ENCODE assay signal across 8 cellular contexts in the genomic region with DNA sequence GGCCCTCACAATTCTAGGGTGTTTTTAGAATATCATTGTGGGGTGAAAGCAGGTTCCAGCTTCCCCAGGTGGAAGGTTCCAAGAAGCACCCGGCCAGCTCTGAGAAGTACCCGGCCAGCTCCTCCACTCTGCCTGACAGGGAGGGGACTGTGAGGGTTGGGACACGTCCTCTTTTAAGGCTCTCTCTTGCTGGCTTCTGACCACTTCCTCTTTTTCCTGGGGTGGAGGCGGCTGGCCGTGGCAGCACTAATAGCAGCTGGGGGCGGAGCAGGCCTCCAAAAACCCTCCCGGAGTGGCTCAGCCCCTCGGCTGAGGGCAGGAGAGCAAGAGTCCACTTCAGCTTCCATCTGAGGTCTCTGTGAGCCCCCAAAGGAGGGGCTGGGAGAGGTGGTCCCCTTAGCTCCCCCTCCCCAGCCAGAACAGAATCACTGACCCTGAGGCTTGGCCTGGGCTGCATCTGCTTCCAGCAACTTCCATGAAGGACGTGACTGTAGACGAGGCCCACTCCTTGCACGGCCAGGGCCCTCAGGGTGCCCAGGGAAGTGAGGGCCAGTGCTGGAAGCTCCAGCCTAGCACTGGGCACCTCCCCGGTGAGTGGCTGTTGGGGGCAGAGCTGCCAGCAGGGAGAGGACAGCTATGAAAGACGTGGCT.
A peak's percentile ranks its signal among the peaks of the same experiment; 100 is the strongest.
DNase-seq lines count a peak whose midpoint lies in the region; ATAC-seq lines count a peak whose summit lies in the region.

No MANE protein-coding gene starts in this region.

- H3K4me3 Mint-ChIP-seq in stimulated activated memory B cell treated with anti-CD40 and anti-IgM and Interleukin-4, amounts not matched to agents 10 μg/mL and 1 μg/mL and 100 μg/mL, for 72 hours = peak overlapping the region; percentile 36

- ATAC-seq in GM18873 (IDR thresholded peaks at IDR 0.05; ENCODE audit: low FRiP score, unreplicated experiment) (peak; percentile 74), HG02840 (IDR thresholded peaks at IDR 0.05; ENCODE audit: low FRiP score, unreplicated experiment) (peak; percentile 82)
- peak; percentile 98 for ATAC-seq in stimulated activated memory B cell treated with anti-CD40 and anti-IgM and Interleukin-4, amounts not matched to agents 10 μg/mL and 1 μg/mL and 100 μg/mL, for 72 hours

- DNase-seq in NOMO-1 treated with dmso at 0.1 percent for 144 hours (lab: John Stamatoyannopoulos, UW; ENCODE audit: unreplicated experiment) (peak; percentile 97), head of caudate nucleus (peak in 33 of 42 donors; percentile 19 to 66 (median 41)), HuH-7 (ENCODE audit: low spot score) (no peak), NCI-H1105 (lab: John Stamatoyannopoulos, UW) (no peak)
- DNase-seq in activated CD4-positive, alpha-beta T cell treated with anti-CD3 and anti-CD28 coated beads for 48 hours = no peak

- H3K36me3 Mint-ChIP-seq in stimulated activated memory B cell treated with anti-CD40 and anti-IgM and Interleukin-4, amounts not matched to agents 10 μg/mL and 1 μg/mL and 100 μg/mL, for 72 hours = peaks cover 13% of the 10 kb centered on the region

- peaks cover 73% of the 10 kb centered on the region for H3K4me1 Mint-ChIP-seq in stimulated activated memory B cell treated with anti-CD40 and anti-IgM and Interleukin-4, amounts not matched to agents 10 μg/mL and 1 μg/mL and 100 μg/mL, for 72 hours

- H3K27me3 Mint-ChIP-seq in stimulated activated memory B cell treated with anti-CD40 and anti-IgM and Interleukin-4, amounts not matched to agents 10 μg/mL and 1 μg/mL and 100 μg/mL, for 72 hours = no peaks in the 10 kb centered on the region

- intact Hi-C loops in head of caudate nucleus (cut with DNase I) = no loop called here

- H3K27ac Mint-ChIP-seq in stimulated activated memory B cell treated with anti-CD40 and anti-IgM and Interleukin-4, amounts not matched to agents 10 μg/mL and 1 μg/mL and 100 μg/mL, for 72 hours = peak overlapping the region; percentile 93

- no peaks in the 10 kb centered on the region for H3K9me3 Mint-ChIP-seq in stimulated activated memory B cell treated with anti-CD40 and anti-IgM and Interleukin-4, amounts not matched to agents 10 μg/mL and 1 μg/mL and 100 μg/mL, for 72 hours

Comparison
In these comparisons a context has a peak if more than half of its experiments do, and no peak if none do; other contexts are left out.
1. DNase-seq: peak in NOMO-1 treated with dmso at 0.1 percent for 144 hours (single experiment) and head of caudate nucleus (33 of 42); none in HuH-7 (single experiment), NCI-H1105 (single experiment) and activated CD4-positive, alpha-beta T cell treated with anti-CD3 and anti-CD28 coated beads for 48 hours (single experiment).
2. Peak in every context shown above with its lines, with median percentiles within 50 percentile points of each other: ATAC-seq.